ENCODE assay signal across 10 cellular contexts in genomic region chr11:118007563-118008270, GRCh38. TPM values are rescaled to one million over a fixed set of nuclear protein-coding genes. Genes with fewer than 3 reads are reported as not detected.
DNase-seq lines count a peak whose midpoint lies in the region; ATAC-seq and TF ChIP-seq lines count a peak whose summit lies in the region.
"Not testable (repeated sequence)": the region's sequence is repeated elsewhere in the genome, so short reads cannot be mapped to it uniquely, and the experiment has no call there.
"Had no signal": no experiment of that assay in that cellular context is flagged by ENCODE, and none has a peak within 500 bp of the region (broad histone marks: within the 10 kb centered on the region; RNA-seq: fewer than 3 reads in every experiment).

No MANE protein-coding gene starts in this region.

- peak overlapping the region; percentile 50 for H3K4me3 ChIP-seq in OCI-LY7 (ENCODE audit: low read depth, low read length, poor library complexity, severe bottlenecking)
- not testable (repeated sequence) for H3K4me3 ChIP-seq in lower lobe of right lung

- H3K27ac ChIP-seq in OCI-LY7 (ENCODE audit: low read depth, low read length, poor library complexity, severe bottlenecking) (peak overlapping the region; percentile 99), lower lobe of right lung (peak overlapping the region; percentile 73)

- H3K9me3 ChIP-seq in OCI-LY7 (ENCODE audit: low read length); lower lobe of right lung: not testable (repeated sequence)

- peak overlapping the region; percentile 63 for H3K4me2 ChIP-seq in OCI-LY7 (ENCODE audit: low read length)

- CTCF ChIA-PET in OCI-LY7 (lab: Charles Lee; ENCODE audit: unreplicated experiment), result interaction anchor here (0.6 to 2.3 kb wide), 2 partner anchors 21 to 1154 kb away, joined by 3 to 13 read pairs; partner anchors contain the start of gene IL10RA
- CTCF ChIA-PET in activated CD4-positive, alpha-beta memory T cell treated with anti-CD3 and anti-CD28 coated beads, Interleukin-2, amount 10 ng/mL, durations not matched to agents 7 days and 5 days (lab: Charles Lee), result interaction anchor here (0.6 to 2.5 kb wide), 11 partner anchors 11 to 61 kb away, joined by 3 to 24 read pairs (median 4); no protein-coding TSS in a partner anchor

- intact Hi-C loops in OCI-LY7 (cut with micrococcal nuclease; ENCODE audit: unreplicated experiment), result loop anchor here (2.0 to 5.0 kb wide), 2 partner anchors 57 to 430 kb away; partner anchors contain the start of gene KMT2A
- intact Hi-C loops in lower lobe of right lung (cut with DNase I), result not testable (repeated sequence)

- BruUV-seq in OCI-LY7 (replicated peaks; lab: Mats Ljungman, UMichigan), result not testable (repeated sequence)

- H3K4me3 Mint-ChIP-seq in activated CD4-positive, alpha-beta memory T cell treated with anti-CD3 and anti-CD28 coated beads, Interleukin-2, amount 10 ng/mL, durations not matched to agents 7 days and 5 days, result peak overlapping the region; percentile 40
- H3K4me3 Mint-ChIP-seq in stimulated activated effector memory CD8-positive, alpha-beta T cell treated with anti-CD3 and anti-CD28 coated beads, Interleukin-12 subunit alpha, Interleukin-12 subunit beta, amount 100 ng/mL, for 72 hours, result peak overlapping the region; percentile 74

- not testable (repeated sequence) for H3K9me2 ChIP-seq in OCI-LY7 (ENCODE audit: insufficient read depth, low read length)

- H3K9me3 Mint-ChIP-seq in activated CD4-positive, alpha-beta memory T cell treated with anti-CD3 and anti-CD28 coated beads, Interleukin-2, amount 10 ng/mL, durations not matched to agents 7 days and 5 days; stimulated activated effector memory CD8-positive, alpha-beta T cell treated with anti-CD3 and anti-CD28 coated beads, Interleukin-12 subunit alpha, Interleukin-12 subunit beta, amount 100 ng/mL, for 72 hours: not testable (repeated sequence)

- H3K79me2 ChIP-seq in OCI-LY7 (ENCODE audit: insufficient read depth, low read depth, low read length), result not testable (repeated sequence)

- H3K27ac Mint-ChIP-seq in activated CD4-positive, alpha-beta memory T cell treated with anti-CD3 and anti-CD28 coated beads, Interleukin-2, amount 10 ng/mL, durations not matched to agents 7 days and 5 days, result peak overlapping the region; percentile 99
- peak overlapping the region; percentile 98 for H3K27ac Mint-ChIP-seq in stimulated activated effector memory CD8-positive, alpha-beta T cell treated with anti-CD3 and anti-CD28 coated beads, Interleukin-12 subunit alpha, Interleukin-12 subunit beta, amount 100 ng/mL, for 72 hours

- TF ChIP-seq CTCF in OCI-LY7 (conservative IDR thresholded peaks at IDR 0.05; ENCODE audit: low read length); lower lobe of right lung (IDR thresholded peaks at IDR 0.05): not testable (repeated sequence)

- H3K36me3 ChIP-seq in OCI-LY7 (ENCODE audit: insufficient read depth, low read length); lower lobe of right lung: not testable (repeated sequence)

- H4K20me1 ChIP-seq in OCI-LY7 (ENCODE audit: insufficient read depth, low read length), result not testable (repeated sequence)

- H3K27me3 ChIP-seq in lower lobe of right lung (ENCODE audit: low read depth), result not testable (repeated sequence)

- ATAC-seq in GM21423 (IDR thresholded peaks at IDR 0.05; ENCODE audit: unreplicated experiment) (peak; percentile 32), HG03175 (IDR thresholded peaks at IDR 0.05; ENCODE audit: unreplicated experiment) (peak; percentile 52)
- ATAC-seq in lower lobe of right lung, result not testable (repeated sequence)
- ATAC-seq in stimulated activated effector memory CD8-positive, alpha-beta T cell treated with anti-CD3 and anti-CD28 coated beads, Interleukin-12 subunit alpha, Interleukin-12 subunit beta, amount 100 ng/mL, for 72 hours, result peak; percentile 33

- peaks cover 26% of the 10 kb centered on the region for H3K36me3 Mint-ChIP-seq in activated CD4-positive, alpha-beta memory T cell treated with anti-CD3 and anti-CD28 coated beads, Interleukin-2, amount 10 ng/mL, durations not matched to agents 7 days and 5 days (ENCODE audit: low read depth)
- peaks cover 18% of the 10 kb centered on the region for H3K36me3 Mint-ChIP-seq in stimulated activated effector memory CD8-positive, alpha-beta T cell treated with anti-CD3 and anti-CD28 coated beads, Interleukin-12 subunit alpha, Interleukin-12 subunit beta, amount 100 ng/mL, for 72 hours

- H2AFZ ChIP-seq in OCI-LY7 (ENCODE audit: low read length), result peak overlapping the region; percentile 67; the same call in 1 of the 2 replicates

- POLR2A ChIA-PET in OCI-LY7 (lab: Charles Lee), result interaction anchor here (0.5 to 6.7 kb wide), 11 partner anchors 10 to 1101 kb away, joined by 3 to 59 read pairs (median 6); partner anchors contain the start of gene IL10RA
- POLR2A ChIA-PET in activated CD4-positive, alpha-beta memory T cell treated with anti-CD3 and anti-CD28 coated beads, Interleukin-2, amount 10 ng/mL, durations not matched to agents 7 days and 5 days (lab: Charles Lee), result interaction anchor here (1.0 to 28.9 kb wide), 10 partner anchors 9 to 193 kb away, joined by 3 to 1195 read pairs (median 14); partner anchors contain the start of genes IL10RA and TMPRSS13

- DNase-seq in CMK (ENCODE audit: low read depth) (peak; percentile 76), OCI-LY7 (ENCODE audit: low spot score) (peak; percentile 84)
- peak; percentile 62 for DNase-seq in activated CD4-positive, alpha-beta memory T cell treated with anti-CD3 and anti-CD28 coated beads, Interleukin-2, amount 10 ng/mL, durations not matched to agents 7 days and 5 days
- DNase-seq in central memory CD4-positive, alpha-beta T cell, result peak; percentile 52
- not testable (repeated sequence) for DNase-seq in lower lobe of right lung
- DNase-seq in stimulated activated effector memory CD8-positive, alpha-beta T cell treated with anti-CD3 and anti-CD28 coated beads, Interleukin-12 subunit alpha, Interleukin-12 subunit beta, amount 100 ng/mL, for 72 hours (ENCODE audit: low spot score in 2 of 2), result peak in 1 of 2 donors; percentile 65

- H3K4me1 Mint-ChIP-seq in activated CD4-positive, alpha-beta memory T cell treated with anti-CD3 and anti-CD28 coated beads, Interleukin-2, amount 10 ng/mL, durations not matched to agents 7 days and 5 days, result peaks cover 99% of the 10 kb centered on the region
- peaks cover 100% of the 10 kb centered on the region for H3K4me1 Mint-ChIP-seq in stimulated activated effector memory CD8-positive, alpha-beta T cell treated with anti-CD3 and anti-CD28 coated beads, Interleukin-12 subunit alpha, Interleukin-12 subunit beta, amount 100 ng/mL, for 72 hours

- not testable (repeated sequence) for H3K27me3 Mint-ChIP-seq in activated CD4-positive, alpha-beta memory T cell treated with anti-CD3 and anti-CD28 coated beads, Interleukin-2, amount 10 ng/mL, durations not matched to agents 7 days and 5 days

- peaks cover 95% of the 10 kb centered on the region for H3K4me1 ChIP-seq in OCI-LY7 (ENCODE audit: insufficient read depth, low read length, poor library complexity, severe bottlenecking)
- peaks cover 72% of the 10 kb centered on the region for H3K4me1 ChIP-seq in lower lobe of right lung

RNA-seq across cellular contexts. Expression of gene IL10RA, which starts 21.5 kb away (rescaled TPM):
- 8.2 and 15.7 TPM in 2 replicates for total RNA-seq in OCI-LY7 (2014; rRNA removed; shearing (Covaris generic))
- total RNA-seq in OCI-LY7 (2022) (18.3 and 25.2 TPM in 2 replicates), lower lobe of right lung (37.7 TPM)
- 100 to 1,000 TPM; 286 to 291 TPM for total RNA-seq in activated CD4-positive, alpha-beta memory T cell treated with anti-CD3 and anti-CD28 coated beads, Interleukin-2, amount 10 ng/mL, durations not matched to agents 7 days and 5 days
- total RNA-seq: H9, SK-MEL-5 had no signal
